Comparison of ENCODE assay signal across 1 cellular context in the genomic region with DNA sequence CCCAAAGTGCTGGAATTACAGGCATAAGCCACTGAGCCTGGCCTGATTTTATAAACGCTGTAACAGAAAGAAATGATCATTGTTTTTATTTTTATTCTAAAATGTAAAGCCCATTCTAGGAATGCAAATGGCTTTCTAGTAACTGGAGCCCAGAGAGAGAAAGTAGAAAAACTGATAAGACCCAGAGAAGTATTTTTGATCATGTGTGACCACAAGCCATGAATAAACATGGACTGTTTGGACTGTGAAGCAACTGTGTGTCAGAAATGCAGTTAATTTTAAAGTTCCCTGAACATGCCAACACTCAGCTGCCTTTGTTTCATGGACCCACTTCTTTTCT.
TF ChIP-seq lines count a peak whose summit lies in the region.

No MANE protein-coding gene starts in this region.

TF ChIP-seq in HepG2, 621 proteins besides CTCF, POLR2A, EP300 and RAD21 (continued from another document and continues in another):
- TF ChIP-seq PAXIP1 (CRISPR knock-in tag; conservative IDR thresholded peaks at IDR 0.05) = peak; percentile 34
- TF ChIP-seq MTERF4 (CRISPR knock-in tag; IDR thresholded peaks at IDR 0.05) = no peak
- TF ChIP-seq ZBTB34 (CRISPR knock-in tag; IDR thresholded peaks at IDR 0.05) = no peak
- no peak for TF ChIP-seq ELF1 (CRISPR knock-in tag; IDR thresholded peaks at IDR 0.05)
- TF ChIP-seq, protein P1, sequence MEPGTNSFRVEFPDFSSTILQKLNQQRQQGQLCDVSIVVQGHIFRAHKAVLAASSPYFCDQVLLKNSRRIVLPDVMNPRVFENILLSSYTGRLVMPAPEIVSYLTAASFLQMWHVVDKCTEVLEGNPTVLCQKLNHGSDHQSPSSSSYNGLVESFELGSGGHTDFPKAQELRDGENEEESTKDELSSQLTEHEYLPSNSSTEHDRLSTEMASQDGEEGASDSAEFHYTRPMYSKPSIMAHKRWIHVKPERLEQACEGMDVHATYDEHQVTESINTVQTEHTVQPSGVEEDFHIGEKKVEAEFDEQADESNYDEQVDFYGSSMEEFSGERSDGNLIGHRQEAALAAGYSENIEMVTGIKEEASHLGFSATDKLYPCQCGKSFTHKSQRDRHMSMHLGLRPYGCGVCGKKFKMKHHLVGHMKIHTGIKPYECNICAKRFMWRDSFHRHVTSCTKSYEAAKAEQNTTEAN (CRISPR knock-in tag; conservative IDR thresholded peaks at IDR 0.05) = no peak
- TF ChIP-seq, protein P2, sequence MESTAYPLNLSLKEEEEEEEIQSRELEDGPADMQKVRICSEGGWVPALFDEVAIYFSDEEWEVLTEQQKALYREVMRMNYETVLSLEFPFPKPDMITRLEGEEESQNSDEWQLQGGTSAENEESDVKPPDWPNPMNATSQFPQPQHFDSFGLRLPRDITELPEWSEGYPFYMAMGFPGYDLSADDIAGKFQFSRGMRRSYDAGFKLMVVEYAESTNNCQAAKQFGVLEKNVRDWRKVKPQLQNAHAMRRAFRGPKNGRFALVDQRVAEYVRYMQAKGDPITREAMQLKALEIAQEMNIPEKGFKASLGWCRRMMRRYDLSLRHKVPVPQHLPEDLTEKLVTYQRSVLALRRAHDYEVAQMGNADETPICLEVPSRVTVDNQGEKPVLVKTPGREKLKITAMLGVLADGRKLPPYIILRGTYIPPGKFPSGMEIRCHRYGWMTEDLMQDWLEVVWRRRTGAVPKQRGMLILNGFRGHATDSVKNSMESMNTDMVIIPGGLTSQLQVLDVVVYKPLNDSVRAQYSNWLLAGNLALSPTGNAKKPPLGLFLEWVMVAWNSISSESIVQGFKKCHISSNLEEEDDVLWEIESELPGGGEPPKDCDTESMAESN (CRISPR knock-in tag; conservative IDR thresholded peaks at IDR 0.05) = no peak
- no peak for TF ChIP-seq SKIL (CRISPR knock-in tag; IDR thresholded peaks at IDR 0.05; ENCODE audit: borderline replicate concordance)
- TF ChIP-seq HNF4G (IDR thresholded peaks at IDR 0.05; ENCODE audit: borderline replicate concordance, low read depth, low read length) = peak; percentile 39; the same call in 1 of the 2 replicates
- TF ChIP-seq HNF4G (CRISPR knock-in tag; IDR thresholded peaks at IDR 0.05; ENCODE audit: borderline replicate concordance, low read depth) = no peak
- TF ChIP-seq CEBPB (IDR thresholded peaks at IDR 0.05; ENCODE audit: borderline replicate concordance, low read depth, low read length) = peak; percentile 81
- TF ChIP-seq FOXJ3 (CRISPR knock-in tag; IDR thresholded peaks at IDR 0.05; ENCODE audit: borderline replicate concordance) = 0 out of 2 replicates have a peak, but pooled peaks have one; percentile 46
- TF ChIP-seq KAT2B (IDR thresholded peaks at IDR 0.05; ENCODE audit: borderline replicate concordance, low read depth, low read length) = no peak
- no peak for TF ChIP-seq ZC3H13 (CRISPR knock-in tag; IDR thresholded peaks at IDR 0.05)
- TF ChIP-seq ARNT (IDR thresholded peaks at IDR 0.05) = no peak
- peak; percentile 61; the same call in 1 of the 2 replicates for TF ChIP-seq TBX3 (IDR thresholded peaks at IDR 0.05; ENCODE audit: borderline replicate concordance)
- 0 out of 2 replicates have a peak, but pooled peaks have one; percentile 31 for TF ChIP-seq CREM (IDR thresholded peaks at IDR 0.05)
- no peak for TF ChIP-seq CREM (CRISPR knock-in tag; IDR thresholded peaks at IDR 0.05)
- no peak for TF ChIP-seq ZNF101 (CRISPR knock-in tag; IDR thresholded peaks at IDR 0.05; ENCODE audit: borderline replicate concordance, low read depth)
- no peak for TF ChIP-seq ZSCAN25 (CRISPR knock-in tag; IDR thresholded peaks at IDR 0.05)
- TF ChIP-seq ATF5 (CRISPR knock-in tag; IDR thresholded peaks at IDR 0.05; ENCODE audit: low read depth) = no peak
- peak; percentile 80; the same call in 1 of the 2 replicates for TF ChIP-seq ARID3A (IDR thresholded peaks at IDR 0.05; ENCODE audit: low read depth, low read length)
- TF ChIP-seq GATAD1 (CRISPR knock-in tag; IDR thresholded peaks at IDR 0.05) = no peak
- peak; percentile 63 for TF ChIP-seq TCF7 (IDR thresholded peaks at IDR 0.05; ENCODE audit: low read depth)
- TF ChIP-seq RFX3 (CRISPR knock-in tag; IDR thresholded peaks at IDR 0.05) = no peak
- no peak for TF ChIP-seq TSC22D2 (CRISPR knock-in tag; IDR thresholded peaks at IDR 0.05; ENCODE audit: borderline replicate concordance)
- TF ChIP-seq ARID2 (CRISPR knock-in tag; IDR thresholded peaks at IDR 0.05; ENCODE audit: borderline replicate concordance) = no peak
- TF ChIP-seq RARA (CRISPR knock-in tag; IDR thresholded peaks at IDR 0.05) = peak; percentile 31
- TF ChIP-seq ZNF749 (CRISPR knock-in tag; IDR thresholded peaks at IDR 0.05; ENCODE audit: borderline replicate concordance) = no peak
- no peak for TF ChIP-seq ZNF574 (CRISPR knock-in tag; IDR thresholded peaks at IDR 0.05)
- TF ChIP-seq TBL1XR1 (IDR thresholded peaks at IDR 0.05; ENCODE audit: borderline replicate concordance, low read length, partially characterized antibody) = peak; percentile 75
- TF ChIP-seq, protein P3, sequence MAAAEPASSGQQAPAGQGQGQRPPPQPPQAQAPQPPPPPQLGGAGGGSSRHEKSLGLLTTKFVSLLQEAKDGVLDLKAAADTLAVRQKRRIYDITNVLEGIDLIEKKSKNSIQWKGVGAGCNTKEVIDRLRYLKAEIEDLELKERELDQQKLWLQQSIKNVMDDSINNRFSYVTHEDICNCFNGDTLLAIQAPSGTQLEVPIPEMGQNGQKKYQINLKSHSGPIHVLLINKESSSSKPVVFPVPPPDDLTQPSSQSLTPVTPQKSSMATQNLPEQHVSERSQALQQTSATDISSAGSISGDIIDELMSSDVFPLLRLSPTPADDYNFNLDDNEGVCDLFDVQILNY (CRISPR knock-in tag; conservative IDR thresholded peaks at IDR 0.05) = no peak
- TF ChIP-seq ZNF136 (CRISPR knock-in tag; IDR thresholded peaks at IDR 0.05; ENCODE audit: low read depth) = no peak
- TF ChIP-seq NCOR1 (IDR thresholded peaks at IDR 0.05; ENCODE audit: borderline replicate concordance, low read length) = peak; percentile 82
- no peak for TF ChIP-seq GPN1 (CRISPR knock-in tag; IDR thresholded peaks at IDR 0.05; ENCODE audit: borderline replicate concordance)
- TF ChIP-seq, protein P4, sequence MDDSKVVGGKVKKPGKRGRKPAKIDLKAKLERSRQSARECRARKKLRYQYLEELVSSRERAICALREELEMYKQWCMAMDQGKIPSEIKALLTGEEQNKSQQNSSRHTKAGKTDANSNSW (CRISPR knock-in tag; IDR thresholded peaks at IDR 0.05; ENCODE audit: borderline replicate concordance) = no peak
- peak; percentile 61; the same call in 1 of the 2 replicates for TF ChIP-seq CEBPG (CRISPR knock-in tag; IDR thresholded peaks at IDR 0.05)
- TF ChIP-seq ZNF333 (CRISPR knock-in tag; IDR thresholded peaks at IDR 0.05; ENCODE audit: borderline replicate concordance) = no peak
- TF ChIP-seq FOXC1 (CRISPR knock-in tag; IDR thresholded peaks at IDR 0.05; ENCODE audit: borderline replicate concordance) = no peak
- TF ChIP-seq DDIT3 (CRISPR knock-in tag; IDR thresholded peaks at IDR 0.05) = no peak
- no peak for TF ChIP-seq ZNF124 (CRISPR knock-in tag; IDR thresholded peaks at IDR 0.05)
- no peak for TF ChIP-seq ZNF225 (CRISPR knock-in tag; IDR thresholded peaks at IDR 0.05)
- TF ChIP-seq ZNF883 (CRISPR knock-in tag; IDR thresholded peaks at IDR 0.05; ENCODE audit: not compliant biosample characterization) = no peak
- no peak for TF ChIP-seq NFKB2 (CRISPR knock-in tag; IDR thresholded peaks at IDR 0.05; ENCODE audit: borderline replicate concordance)
- no peak for TF ChIP-seq ZNF33A (CRISPR knock-in tag; IDR thresholded peaks at IDR 0.05; ENCODE audit: borderline replicate concordance)
